ENCODE assay signal across 15 cellular contexts in the genomic region with DNA sequence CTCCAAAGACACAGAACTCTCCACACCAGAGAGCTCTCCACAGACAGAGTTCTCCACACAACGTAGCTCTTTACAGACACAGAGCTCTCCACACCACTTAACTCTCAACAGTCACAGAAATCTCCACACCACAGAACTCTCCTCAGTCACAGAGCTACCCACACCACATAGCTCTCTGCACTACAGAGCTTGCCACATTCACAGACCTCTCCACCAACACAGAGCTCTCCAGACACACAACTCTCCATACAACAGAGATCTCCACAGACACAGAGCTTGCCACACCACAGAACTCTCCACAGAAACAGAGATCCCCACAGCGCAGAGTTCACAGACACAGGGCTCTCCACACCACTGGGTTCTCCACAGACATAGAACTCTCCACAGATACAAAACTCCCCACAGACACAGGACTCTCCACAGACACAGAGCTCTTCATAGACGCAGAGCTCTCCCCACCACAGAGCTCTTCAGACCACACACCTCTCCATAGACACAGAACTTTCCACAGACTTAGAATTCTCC. TPM values are rescaled to one million over a fixed set of nuclear protein-coding genes. Genes with fewer than 3 reads are reported as not detected.
DNase-seq lines count a peak whose midpoint lies in the region; ATAC-seq and TF ChIP-seq lines count a peak whose summit lies in the region.
"Had no signal": no experiment of that assay in that cellular context is flagged by ENCODE, and none has a peak within 500 bp of the region (broad histone marks: within the 10 kb centered on the region; RNA-seq: fewer than 3 reads in every experiment).

No MANE protein-coding gene starts in this region.

- CTCF ChIA-PET in activated CD8-positive, alpha-beta memory T cell treated with anti-CD3 and anti-CD28 coated beads, Interleukin-2, amount 10 ng/mL, durations not matched to agents 7 days and 5 days (lab: Charles Lee), result interaction anchor here (0.9 to 6.2 kb wide), 6 partner anchors 10 to 726 kb away, joined by 3 to 74 read pairs (median 14); no protein-coding TSS in a partner anchor

- peaks cover 0 to 8% (median 0%) of the 10 kb centered on the region in 4 donors for H3K4me1 ChIP-seq in tibial nerve
- H3K4me1 ChIP-seq: SJSA1, testis had no signal

- H3K4me1 Mint-ChIP-seq in activated CD8-positive, alpha-beta memory T cell treated with anti-CD3 and anti-CD28 coated beads, Interleukin-2, amount 10 ng/mL, durations not matched to agents 7 days and 5 days, result peaks cover 52% of the 10 kb centered on the region
- H3K4me1 Mint-ChIP-seq in activated naive CD8-positive, alpha-beta T cell treated with anti-CD3 and anti-CD28 coated beads, Interleukin-2, amount 50 U/mL, for 24 hours, result peaks cover 56% of the 10 kb centered on the region
- peaks cover 15% of the 10 kb centered on the region for H3K4me1 Mint-ChIP-seq in stimulated activated memory B cell treated with anti-CD40 and anti-IgM and Interleukin-4, amounts not matched to agents 10 μg/mL and 1 μg/mL and 100 μg/mL, for 72 hours

- peak; percentile 43 for ATAC-seq in activated CD8-positive, alpha-beta memory T cell treated with anti-CD3 and anti-CD28 coated beads, Interleukin-2, amount 10 ng/mL, durations not matched to agents 7 days and 5 days
- peak; percentile 20 for ATAC-seq in HG02885 (IDR thresholded peaks at IDR 0.05; ENCODE audit: poor library complexity, unreplicated experiment)
- ATAC-seq in activated naive CD8-positive, alpha-beta T cell treated with anti-CD3 and anti-CD28 coated beads, Interleukin-2, amount 50 U/mL, for 24 hours, result peak; percentile 7
- ATAC-seq in stimulated activated memory B cell treated with anti-CD40 and anti-IgM and Interleukin-4, amounts not matched to agents 10 μg/mL and 1 μg/mL and 100 μg/mL, for 72 hours, result peak; percentile 2
- ATAC-seq: left ventricle myocardium superior had no signal

- TF ChIP-seq EP300 in tibial nerve (IDR thresholded peaks at IDR 0.05), result no peak

- H3K27me3 ChIP-seq in tibial nerve, result no peaks in the 10 kb centered on the region
- H3K27me3 ChIP-seq: SJSA1, testis had no signal

- 73 to 79% methylated on average over 3 of the region's 3 CpGs for WGBS in tibial nerve, 2 donors

- H3K27ac ChIP-seq in tibial nerve, result no peak overlapping the region
- H3K27ac ChIP-seq: GM23248, SJSA1, testis had no signal

- H3K27me3 Mint-ChIP-seq in activated CD8-positive, alpha-beta memory T cell treated with anti-CD3 and anti-CD28 coated beads, Interleukin-2, amount 10 ng/mL, durations not matched to agents 7 days and 5 days, result peaks cover 68% of the 10 kb centered on the region
- H3K27me3 Mint-ChIP-seq in activated naive CD8-positive, alpha-beta T cell treated with anti-CD3 and anti-CD28 coated beads, Interleukin-2, amount 50 U/mL, for 24 hours, result peaks cover 45% of the 10 kb centered on the region
- H3K27me3 Mint-ChIP-seq in stimulated activated memory B cell treated with anti-CD40 and anti-IgM and Interleukin-4, amounts not matched to agents 10 μg/mL and 1 μg/mL and 100 μg/mL, for 72 hours, result peaks cover 48% of the 10 kb centered on the region

- TF ChIP-seq POLR2A in tibial nerve (IDR thresholded peaks at IDR 0.05), result no peak

- no peak for TF ChIP-seq CTCF in tibial nerve (IDR thresholded peaks at IDR 0.05)

- H3K27ac Mint-ChIP-seq in activated CD8-positive, alpha-beta memory T cell treated with anti-CD3 and anti-CD28 coated beads, Interleukin-2, amount 10 ng/mL, durations not matched to agents 7 days and 5 days, result peak overlapping the region; percentile 2
- H3K27ac Mint-ChIP-seq in activated naive CD8-positive, alpha-beta T cell treated with anti-CD3 and anti-CD28 coated beads, Interleukin-2, amount 50 U/mL, for 24 hours, result no peak overlapping the region
- H3K27ac Mint-ChIP-seq in stimulated activated memory B cell treated with anti-CD40 and anti-IgM and Interleukin-4, amounts not matched to agents 10 μg/mL and 1 μg/mL and 100 μg/mL, for 72 hours, result no peak overlapping the region

- H3K36me3 Mint-ChIP-seq in activated CD8-positive, alpha-beta memory T cell treated with anti-CD3 and anti-CD28 coated beads, Interleukin-2, amount 10 ng/mL, durations not matched to agents 7 days and 5 days, result no peaks in the 10 kb centered on the region
- no peaks in the 10 kb centered on the region for H3K36me3 Mint-ChIP-seq in activated naive CD8-positive, alpha-beta T cell treated with anti-CD3 and anti-CD28 coated beads, Interleukin-2, amount 50 U/mL, for 24 hours (ENCODE audit: low read depth)
- no peaks in the 10 kb centered on the region for H3K36me3 Mint-ChIP-seq in stimulated activated memory B cell treated with anti-CD40 and anti-IgM and Interleukin-4, amounts not matched to agents 10 μg/mL and 1 μg/mL and 100 μg/mL, for 72 hours

- DNase-seq in activated CD8-positive, alpha-beta memory T cell treated with anti-CD3 and anti-CD28 coated beads, Interleukin-2, amount 10 ng/mL, durations not matched to agents 7 days and 5 days, result no peak
- DNase-seq in activated CD8-positive, alpha-beta memory T cell treated with anti-CD3 and anti-CD28 coated beads, Interleukin-2, amount 50 U/mL, for 48 hours, result no peak
- no peak for DNase-seq in activated naive CD8-positive, alpha-beta T cell treated with anti-CD3 and anti-CD28 coated beads, Interleukin-2, amount 50 U/mL, for 24 hours
- DNase-seq in tibial nerve (ENCODE audit: low spot score in 2 of 2) (no peak), NCI-H2171 treated with DMSO at 0.1 percent for 48 hours (lab: John Stamatoyannopoulos, UW) (no peak)
- no peak for DNase-seq in activated CD4-positive, CD25-positive, alpha-beta regulatory T cell treated with anti-CD3 and anti-CD28 coated beads, Interleukin-2, amount 50 U/mL, for 72 hours
- DNase-seq: activated naive CD4-positive, alpha-beta T cell treated with anti-CD3 and anti-CD28 coated beads, Interleukin-2, amount 50 U/mL, for 16 hours; GM23248; left ventricle myocardium superior; NCI-H146; NCI-H446 treated with DMSO at 0.1 percent for 48 hours had no signal

- no peak overlapping the region for H3K4me3 ChIP-seq in tibial nerve
- H3K4me3 ChIP-seq: GM23248, SJSA1, testis had no signal

- no peaks in the 10 kb centered on the region for H3K9me3 Mint-ChIP-seq in activated CD8-positive, alpha-beta memory T cell treated with anti-CD3 and anti-CD28 coated beads, Interleukin-2, amount 10 ng/mL, durations not matched to agents 7 days and 5 days (ENCODE audit: low read depth)
- H3K9me3 Mint-ChIP-seq in activated naive CD8-positive, alpha-beta T cell treated with anti-CD3 and anti-CD28 coated beads, Interleukin-2, amount 50 U/mL, for 24 hours, result no peaks in the 10 kb centered on the region
- H3K9me3 Mint-ChIP-seq in stimulated activated memory B cell treated with anti-CD40 and anti-IgM and Interleukin-4, amounts not matched to agents 10 μg/mL and 1 μg/mL and 100 μg/mL, for 72 hours, result no peaks in the 10 kb centered on the region

- H3K36me3 ChIP-seq in tibial nerve, result no peaks in the 10 kb centered on the region
- H3K36me3 ChIP-seq: SJSA1 had no signal

- no peaks in the 10 kb centered on the region for H3K9me3 ChIP-seq in tibial nerve
- H3K9me3 ChIP-seq: SJSA1, testis had no signal

- peak overlapping the region; percentile 7 for H3K4me3 Mint-ChIP-seq in activated CD8-positive, alpha-beta memory T cell treated with anti-CD3 and anti-CD28 coated beads, Interleukin-2, amount 10 ng/mL, durations not matched to agents 7 days and 5 days
- H3K4me3 Mint-ChIP-seq in activated naive CD8-positive, alpha-beta T cell treated with anti-CD3 and anti-CD28 coated beads, Interleukin-2, amount 50 U/mL, for 24 hours, result no peak overlapping the region
- no peak overlapping the region for H3K4me3 Mint-ChIP-seq in stimulated activated memory B cell treated with anti-CD40 and anti-IgM and Interleukin-4, amounts not matched to agents 10 μg/mL and 1 μg/mL and 100 μg/mL, for 72 hours

RNA-seq across cellular contexts. Expression of a gene that starts 52.5 kb away (rescaled TPM):
- 10 to 100 TPM; 29.3 to 36.7 TPM for total RNA-seq in activated CD8-positive, alpha-beta memory T cell treated with anti-CD3 and anti-CD28 coated beads, Interleukin-2, amount 10 ng/mL, durations not matched to agents 7 days and 5 days
- 10 to 100 TPM; 27.4 to 58.3 (median 41.6) TPM for total RNA-seq in tibial nerve

RNA-seq across cellular contexts. Expression of a gene that starts 52.5 kb away (rescaled TPM):
- total RNA-seq in activated CD8-positive, alpha-beta memory T cell treated with anti-CD3 and anti-CD28 coated beads, Interleukin-2, amount 10 ng/mL, durations not matched to agents 7 days and 5 days, result 1 to 10 TPM; 2.0 to 3.3 TPM
- 1 to 10 TPM; 2.2 to 8.4 (median 5.4) TPM for total RNA-seq in tibial nerve
